In the genomic region with DNA sequence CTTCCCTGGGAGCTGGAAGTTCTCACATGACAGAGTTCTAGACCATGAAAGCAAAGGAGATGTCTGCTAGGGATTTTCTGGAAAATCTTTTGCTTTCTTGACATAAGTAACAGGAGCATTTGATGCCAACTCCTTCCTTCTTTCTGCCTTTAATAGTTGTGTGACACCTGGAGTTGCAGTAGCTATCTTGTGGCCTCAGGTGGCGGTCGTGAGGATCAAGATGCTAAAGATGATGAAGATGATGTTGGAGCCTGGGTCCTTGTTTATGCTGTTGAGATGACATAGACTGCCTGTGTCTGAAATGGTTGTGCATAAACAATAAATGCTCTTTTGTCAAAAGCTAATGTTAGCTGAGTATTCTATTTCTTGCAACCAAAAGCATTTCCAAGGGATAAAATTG, we compare ENCODE assay signal across 19 cellular contexts. TPM values are rescaled to one million over a fixed set of nuclear protein-coding genes. Genes with fewer than 3 reads are reported as not detected.
DNase-seq lines count a peak whose midpoint lies in the region; ATAC-seq and TF ChIP-seq lines count a peak whose summit lies in the region.
"Had no signal": no experiment of that assay in that cellular context is flagged by ENCODE, and none has a peak within 500 bp of the region (broad histone marks: within the 10 kb centered on the region; RNA-seq: fewer than 3 reads in every experiment).

No MANE protein-coding gene starts in this region.

- peak; percentile 23; the same call in 1 of the 2 replicates for TF ChIP-seq CTCF in LNCaP clone FGC (IDR thresholded peaks at IDR 0.05; ENCODE audit: control insufficient read depth, extremely low read depth, insufficient read depth)
- peak; percentile 45 for TF ChIP-seq CTCF in PC-3 (conservative IDR thresholded peaks at IDR 0.05; ENCODE audit: low read depth, low read length)
- TF ChIP-seq CTCF in endodermal cell (conservative IDR thresholded peaks at IDR 0.05) = peak; percentile 55

- no peak overlapping the region for H3K9ac ChIP-seq in PC-3 (ENCODE audit: low read length)
- H3K9ac ChIP-seq in endodermal cell (ENCODE audit: extremely low read depth, low read length, poor library complexity, severe bottlenecking) = no peak overlapping the region
- H3K9ac ChIP-seq: BLaER1 had no signal

- no peaks in the 10 kb centered on the region for H3K9me3 Mint-ChIP-seq in endodermal cell
- H3K9me3 Mint-ChIP-seq in T-helper 2 cell treated with Interferon-gamma antibody and Interleukin-4, amounts not matched to agents 5 μg/mL and 100 μg/mL, for 36 hours = no peaks in the 10 kb centered on the region

- CTCF ChIA-PET in PC-3 (lab: Charles Lee) = interaction anchor here (1.0 to 1.3 kb wide), 3 partner anchors 158 to 164 kb away, joined by 3 to 9 read pairs (median 9); no protein-coding TSS in a partner anchor

- intact Hi-C loops in PC-3 (cut with micrococcal nuclease) = loop anchor here (5.0 kb wide), 1 partner anchor 1112 kb away; no protein-coding TSS in a partner anchor

- no peaks in the 10 kb centered on the region for H4K20me1 ChIP-seq in PC-3 (ENCODE audit: low read length)
- H4K20me1 ChIP-seq: BLaER1 had no signal

- H3K27ac Mint-ChIP-seq in endodermal cell = no peak overlapping the region
- H3K27ac Mint-ChIP-seq in T-helper 2 cell treated with Interferon-gamma antibody and Interleukin-4, amounts not matched to agents 5 μg/mL and 100 μg/mL, for 36 hours = no peak overlapping the region
- H3K27ac Mint-ChIP-seq: T-helper 17 cell had no signal

- ATAC-seq in PC-3 = no peak
- ATAC-seq: T-helper 17 cell had no signal

- POLR2A ChIA-PET in PC-3 (lab: Charles Lee; ENCODE audit: unreplicated experiment) = no interaction called here

- H3K27me3 Mint-ChIP-seq in endodermal cell (ENCODE audit: insufficient read depth) = peaks cover 8% of the 10 kb centered on the region
- H3K27me3 Mint-ChIP-seq in T-helper 2 cell treated with Interferon-gamma antibody and Interleukin-4, amounts not matched to agents 5 μg/mL and 100 μg/mL, for 36 hours (ENCODE audit: low read depth) = peaks cover 12% of the 10 kb centered on the region

- no peak overlapping the region for H2AFZ ChIP-seq in PC-3 (ENCODE audit: low read length)

- 63 to 79% methylated on average over 2 of the region's 2 CpGs for WGBS in endodermal cell (ENCODE audit: insufficient coverage in 1 of 2, insufficient read length in 1 of 2), 2 experiments

- H3K79me2 ChIP-seq in PC-3 (ENCODE audit: low read length) = no peaks in the 10 kb centered on the region

- H3F3A ChIP-seq in PC-3 (ENCODE audit: low read length, unreplicated experiment) = no peaks in the 10 kb centered on the region

- DNase-seq in DMS 273 (lab: John Stamatoyannopoulos, UW; ENCODE audit: unreplicated experiment) = peak; percentile 9
- no peak for DNase-seq in DMS 273 treated with DMSO at 0.1 percent for 48 hours (lab: John Stamatoyannopoulos, UW)
- DNase-seq in LNCaP clone FGC (ENCODE audit: low read depth) = no peak
- peak; percentile 10 for DNase-seq in PC-3
- DNase-seq in endodermal cell = no peak
- no peak for DNase-seq in NCI-H526 treated with DMSO at 0.1 percent for 48 hours (lab: John Stamatoyannopoulos, UW)
- no peak for DNase-seq in activated T-cell treated with anti-CD3 and anti-CD28 coated beads for 4 hours
- DNase-seq in T-helper 2 cell treated with Interferon-gamma antibody and Interleukin-4, amounts not matched to agents 5 μg/mL and 100 μg/mL, for 36 hours (ENCODE audit: low spot score) = no peak
- DNase-seq: 8988T, GDM1, KBM-7, NCI-H1417 treated with DMSO at 0.1 percent for 48 hours, NCI-H1930, NCI-H2171, NCI-H446, NCI-H774, T-helper 17 cell had no signal

- no peaks in the 10 kb centered on the region for H3K36me3 Mint-ChIP-seq in endodermal cell (ENCODE audit: low read depth)
- H3K36me3 Mint-ChIP-seq in T-helper 2 cell treated with Interferon-gamma antibody and Interleukin-4, amounts not matched to agents 5 μg/mL and 100 μg/mL, for 36 hours (ENCODE audit: low read depth) = no peaks in the 10 kb centered on the region

- H3K36me3 ChIP-seq in PC-3 (ENCODE audit: low read depth, low read length) (no peaks in the 10 kb centered on the region), endodermal cell (ENCODE audit: control insufficient read depth, insufficient read depth, low read length) (no peaks in the 10 kb centered on the region)
- H3K36me3 ChIP-seq: BLaER1 had no signal

- no TSS peak for BruUV-seq in PC-3 (replicated peaks; lab: Mats Ljungman, UMichigan)

- H3K4me1 Mint-ChIP-seq in endodermal cell = peaks cover 4% of the 10 kb centered on the region
- no peaks in the 10 kb centered on the region for H3K4me1 Mint-ChIP-seq in T-helper 2 cell treated with Interferon-gamma antibody and Interleukin-4, amounts not matched to agents 5 μg/mL and 100 μg/mL, for 36 hours (ENCODE audit: low read depth)

- H3K27me3 ChIP-seq in PC-3 (ENCODE audit: low read length) = peaks cover 53% of the 10 kb centered on the region
- H3K27me3 ChIP-seq in endodermal cell (ENCODE audit: control insufficient read depth, insufficient read depth, low read length, poor library complexity, severe bottlenecking) = no peaks in the 10 kb centered on the region
- H3K27me3 ChIP-seq: BLaER1 had no signal

- H3K4me2 ChIP-seq in PC-3 (ENCODE audit: low read length) = no peak overlapping the region
- H3K4me2 ChIP-seq: BLaER1 had no signal

- H3K4me1 ChIP-seq in PC-3 (ENCODE audit: insufficient read depth, low read length) (peaks cover 13% of the 10 kb centered on the region; the same call in 1 of the 2 replicates), endodermal cell (ENCODE audit: control insufficient read depth, insufficient read depth, low read length) (no peaks in the 10 kb centered on the region)

- H3K9me3 ChIP-seq in PC-3 (ENCODE audit: low read length) (no peaks in the 10 kb centered on the region), endodermal cell (ENCODE audit: control insufficient read depth, low read length) (no peaks in the 10 kb centered on the region)
- H3K9me3 ChIP-seq: BLaER1 had no signal

- H3K4me3 ChIP-seq in LNCaP clone FGC (ENCODE audit: low read depth, low read length) = no peak overlapping the region
- H3K4me3 ChIP-seq in PC-3 (ENCODE audit: low read length) = no peak overlapping the region
- no peak overlapping the region for H3K4me3 ChIP-seq in endodermal cell (ENCODE audit: low read length)
- H3K4me3 ChIP-seq: BLaER1 had no signal

- no peaks in the 10 kb centered on the region for H3K9me2 ChIP-seq in PC-3 (replicated peaks; ENCODE audit: low read length)

- H3K27ac ChIP-seq in PC-3 (ENCODE audit: low read length) (no peak overlapping the region), endodermal cell (ENCODE audit: low read depth, low read length) (no peak overlapping the region)
- H3K27ac ChIP-seq: BLaER1, RWPE1 had no signal

- H3K4me3 Mint-ChIP-seq in endodermal cell = no peak overlapping the region
- no peak overlapping the region for H3K4me3 Mint-ChIP-seq in T-helper 2 cell treated with Interferon-gamma antibody and Interleukin-4, amounts not matched to agents 5 μg/mL and 100 μg/mL, for 36 hours
- H3K4me3 Mint-ChIP-seq: T-helper 17 cell had no signal

RNA-seq across cellular contexts. Expression of a gene that starts 32.7 kb away (rescaled TPM):
- total RNA-seq in PC-3 (2014; rRNA removed) = 49.8 and 57.1 TPM in 2 replicates
- 10 to 100 TPM; 22.8 to 26.5 TPM for total RNA-seq in endodermal cell
- 44.2 TPM for polyA plus RNA-seq in endodermal cell (2013, experiment 1 of 2)
- 47.7 TPM for polyA plus RNA-seq in endodermal cell (2013, experiment 2 of 2)
- total RNA-seq: T-helper 17 cell had no signal

Comparison
In these comparisons a context has a peak if more than half of its experiments do, and no peak if none do; other contexts are left out.
1. DNase-seq: peak in DMS 273 (single experiment) and PC-3 (single experiment); none in DMS 273 treated with DMSO at 0.1 percent for 48 hours (single experiment), LNCaP clone FGC (single experiment), endodermal cell (single experiment), NCI-H526 treated with DMSO at 0.1 percent for 48 hours (single experiment), activated T-cell treated with anti-CD3 and anti-CD28 coated beads for 4 hours (single experiment) and T-helper 2 cell treated with Interferon-gamma antibody and Interleukin-4, amounts not matched to agents 5 μg/mL and 100 μg/mL, for 36 hours (single experiment).
2. Peak in every context shown above with its lines, with median percentiles within 50 percentile points of each other: CTCF ChIP-seq.